ENCODE assay signal across 19 cellular contexts in the genomic region with DNA sequence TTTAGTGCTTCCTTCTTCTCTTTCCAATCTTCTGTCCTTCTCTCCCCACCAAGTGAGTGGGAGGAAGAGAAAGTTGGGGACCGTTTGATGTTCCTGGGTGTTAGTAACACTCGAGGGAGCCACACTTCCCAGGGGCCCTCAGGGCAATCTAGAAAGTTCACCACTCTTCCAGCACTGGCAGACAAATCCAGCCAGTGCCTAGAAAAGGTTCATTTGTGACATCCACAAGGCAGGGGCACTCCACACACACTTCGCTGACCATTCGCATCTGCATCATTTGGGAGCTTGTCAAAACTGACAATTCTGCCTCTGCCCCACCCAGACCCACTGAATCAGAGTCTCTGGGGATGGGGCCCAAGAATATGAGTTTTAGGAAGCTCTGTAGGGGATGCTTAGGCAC.
A peak's percentile ranks its signal among the peaks of the same experiment; 100 is the strongest.
DNase-seq lines count a peak whose midpoint lies in the region; ATAC-seq and TF ChIP-seq lines count a peak whose summit lies in the region.
"Had no signal": no experiment of that assay in that cellular context is flagged by ENCODE, and none has a peak within 500 bp of the region (broad histone marks: within the 10 kb centered on the region; RNA-seq: fewer than 3 reads in every experiment).

No MANE protein-coding gene starts in this region.

- TF ChIP-seq CTCF in left ventricle myocardium inferior (IDR thresholded peaks at IDR 0.05; ENCODE audit: borderline replicate concordance) (no peak), progenitor cell of endocrine pancreas (IDR thresholded peaks at IDR 0.05; ENCODE audit: unreplicated experiment) (no peak)

- peaks cover 11% of the 10 kb centered on the region for H3K9me3 Mint-ChIP-seq in progenitor cell of endocrine pancreas (ENCODE audit: low read depth)
- H3K9me3 Mint-ChIP-seq: HFFc6 had no signal

- peak overlapping the region; percentile 2 for H3K27ac ChIP-seq in left ventricle myocardium inferior (replicated peaks)
- H3K27ac ChIP-seq: KMS-11, Peyer's patch had no signal

- DNase-seq in Right ventricle myocardium inferior (ENCODE audit: missing footprints) (no peak), cardiac septum (ENCODE audit: low spot score) (no peak), left ventricle myocardium inferior (no peak), progenitor cell of endocrine pancreas (ENCODE audit: low spot score, unreplicated experiment) (peak; percentile 3), iPS-NIHi7 (ENCODE audit: extremely low spot score) (no peak), ACHN (no peak)
- no peak for DNase-seq in stimulated activated CD4-positive, alpha-beta T cell treated with anti-CD3 and anti-CD28 coated beads, Interleukin-12 subunit alpha, Interleukin-12 subunit beta, amount 100 ng/mL, for 4 hours
- DNase-seq: 8988T; AML-193; C1 segment of cervical spinal cord; CD8-positive, alpha-beta memory T cell; H7; HFFc6; NCI-H1105 treated with DMSO at 0.1 percent for 48 hours; NCI-H1694; NCI-H2081 treated with DMSO at 0.1 percent for 48 hours; NCI-H526 had no signal

- intact Hi-C loops in Right ventricle myocardium inferior (cut with DNase I), result no loop called here
- intact Hi-C loops in cardiac septum (cut with DNase I), result no loop called here
- intact Hi-C loops in left ventricle myocardium inferior (cut with micrococcal nuclease), result no loop called here

- in situ Hi-C loops in ACHN (cut with HindIII; ENCODE audit: low pct_ligation_motif_present, low pct_unique_long_range_greater_than_20kb, low sequenced_read_pairs), result no loop called here

- no peaks in the 10 kb centered on the region for H3K27me3 Mint-ChIP-seq in progenitor cell of endocrine pancreas

- no peak overlapping the region for H3K4me3 Mint-ChIP-seq in progenitor cell of endocrine pancreas (ENCODE audit: low read depth)
- H3K4me3 Mint-ChIP-seq: CD8-positive, alpha-beta memory T cell; HFFc6 had no signal

- H3K9me3 ChIP-seq in left ventricle myocardium inferior (replicated peaks), result no peaks in the 10 kb centered on the region
- H3K9me3 ChIP-seq: Peyer's patch had no signal

- H3K27me3 ChIP-seq in left ventricle myocardium inferior (ENCODE audit: low read depth), result peaks cover 39% of the 10 kb centered on the region
- H3K27me3 ChIP-seq: Peyer's patch had no signal

- no peak overlapping the region for H3K4me3 ChIP-seq in left ventricle myocardium inferior
- H3K4me3 ChIP-seq: Peyer's patch had no signal

- no peaks in the 10 kb centered on the region for H3K36me3 ChIP-seq in left ventricle myocardium inferior
- H3K36me3 ChIP-seq: Peyer's patch had no signal

- no peaks in the 10 kb centered on the region for H3K36me3 Mint-ChIP-seq in progenitor cell of endocrine pancreas (ENCODE audit: insufficient read depth)
- H3K36me3 Mint-ChIP-seq: CD8-positive, alpha-beta memory T cell had no signal

- peak; percentile 19 for ATAC-seq in Right ventricle myocardium inferior

- no peak overlapping the region for H3K27ac Mint-ChIP-seq in progenitor cell of endocrine pancreas
- H3K27ac Mint-ChIP-seq: CD8-positive, alpha-beta memory T cell; HFFc6 had no signal

- H3K4me1 Mint-ChIP-seq in progenitor cell of endocrine pancreas (ENCODE audit: low read depth), result no peaks in the 10 kb centered on the region

- H3K4me1 ChIP-seq in left ventricle myocardium inferior, result peaks cover 33% of the 10 kb centered on the region
- H3K4me1 ChIP-seq: Peyer's patch had no signal
